In genomic region chr1:228487336-228488106, GRCh38 we compare ENCODE assay signal across 8 cellular contexts. TPM values are rescaled to one million over a fixed set of nuclear protein-coding genes. Genes with fewer than 3 reads are reported as not detected.
DNase-seq lines count a peak whose midpoint lies in the region; ATAC-seq and TF ChIP-seq lines count a peak whose summit lies in the region.

Gene RNF187, plus strand, starts transcription at chr1:228487382.

- H3K4me3 ChIP-seq in Peyer's patch, result peak within 1 kb of the TSS; percentile 59 to 99 (median 86)
- peak within 1 kb of the TSS; percentile 76 to 97 for H3K4me3 ChIP-seq in ascending aorta
- peak within 1 kb of the TSS; percentile 94 for H3K4me3 ChIP-seq in iPS-11a (ENCODE audit: low read depth, low read length)
- H3K4me3 ChIP-seq in skeletal muscle satellite cell (ENCODE audit: low read length), result peak within 1 kb of the TSS; percentile 76

- DNase-seq in activated naive CD4-positive, alpha-beta T cell treated with Interleukin-2 at 50 U/mL for 16 hours, result peak; percentile 87
- DNase-seq in activated naive CD4-positive, alpha-beta T cell treated with anti-CD3 and anti-CD28 coated beads, Interleukin-2, amount 50 U/mL, for 16 hours, result no peak
- DNase-seq in Peyer's patch (peak; percentile 83 to 96 (median 95)), ascending aorta (ENCODE audit: low spot score in 2 of 2) (peak in 1 of 2 donors; percentile 91), globus pallidus (ENCODE audit: low spot score) (no peak)

- H3K9me3 ChIP-seq in Peyer's patch (no peaks in the 10 kb centered on the region), ascending aorta (no peaks in the 10 kb centered on the region), skeletal muscle satellite cell (replicated peaks; ENCODE audit: low read length) (no peaks in the 10 kb centered on the region)

- TF ChIP-seq CTCF in Peyer's patch (IDR thresholded peaks at IDR 0.05) (peak in 1 of 6 experiments; percentile 15), ascending aorta (IDR thresholded peaks at IDR 0.05) (peak in 1 of 3 experiments; percentile 10)

- peak in 1 of 2 donors; percentile 36 for TF ChIP-seq POLR2A in Peyer's patch (IDR thresholded peaks at IDR 0.05)

- H3K27ac ChIP-seq in Peyer's patch, result peak within 1 kb of the TSS; percentile 96 to 99 (median 98)
- H3K27ac ChIP-seq in ascending aorta, result peak within 1 kb of the TSS; percentile 99 to 100

- peaks cover 0 to 32% (median 14%) of the 10 kb centered on the region in 4 donors for H3K4me1 ChIP-seq in Peyer's patch
- peaks cover 17 to 28% of the 10 kb centered on the region in 2 donors for H3K4me1 ChIP-seq in ascending aorta
- H3K4me1 ChIP-seq in skeletal muscle satellite cell (ENCODE audit: control insufficient read depth, insufficient read depth, low read length), result peaks cover 18% of the 10 kb centered on the region

- peak; percentile 28 for ATAC-seq in HG02970 (IDR thresholded peaks at IDR 0.05; ENCODE audit: low FRiP score, unreplicated experiment)

- H3K36me3 ChIP-seq in Peyer's patch (peaks cover 0 to 15% (median 0%) of the 10 kb centered on the region in 3 donors), ascending aorta (peaks cover 5 to 14% of the 10 kb centered on the region in 2 donors), skeletal muscle satellite cell (ENCODE audit: insufficient read depth, low read length) (peaks cover 23% of the 10 kb centered on the region)

- intact Hi-C loops in ascending aorta (cut with DNase I), result loop anchor here (1.0 to 10.0 kb wide), 6 partner anchors 29 to 787 kb away; partner anchors contain the start of genes C1orf35, GUK1, MRPL55 and RAB4A

- H3K4me2 ChIP-seq in skeletal muscle satellite cell (ENCODE audit: low read length), result peak within 1 kb of the TSS; percentile 97

- H3K27me3 ChIP-seq in Peyer's patch (no peaks in the 10 kb centered on the region), ascending aorta (no peaks in the 10 kb centered on the region), skeletal muscle satellite cell (ENCODE audit: control insufficient read depth, insufficient read depth, low read length) (peaks cover 9% of the 10 kb centered on the region)

- peak within 1 kb of the TSS; percentile 93 for H3K9ac ChIP-seq in skeletal muscle satellite cell (ENCODE audit: low read depth, low read length)

RNA-seq across cellular contexts. Expression of gene RNF187, which starts in this region (rescaled TPM):
- total RNA-seq in Peyer's patch (10 to 100 TPM; 28.9 to 38.9 (median 37.3) TPM), ascending aorta (24.3 TPM)
- 34.2 and 51.1 TPM in 2 replicates for total RNA-seq in skeletal muscle satellite cell (2012; rRNA removed)

Comparison
In these comparisons a context has a peak if more than half of its experiments do, and no peak if none do; other contexts are left out.
1. DNase-seq: peak in activated naive CD4-positive, alpha-beta T cell treated with Interleukin-2 at 50 U/mL for 16 hours (single experiment) and Peyer's patch (3 of 3); none in activated naive CD4-positive, alpha-beta T cell treated with anti-CD3 and anti-CD28 coated beads, Interleukin-2, amount 50 U/mL, for 16 hours (single experiment) and globus pallidus (single experiment).
2. Peak in every context shown above with its lines, with median percentiles within 50 percentile points of each other: H3K4me3 ChIP-seq.